Comparison of ENCODE assay signal across 8 cellular contexts in genomic region chr2:29129586-29130281, GRCh38. TPM values are rescaled to one million over a fixed set of nuclear protein-coding genes. Genes with fewer than 3 reads are reported as not detected.
DNase-seq lines count a peak whose midpoint lies in the region; ATAC-seq and TF ChIP-seq lines count a peak whose summit lies in the region.

No MANE protein-coding gene starts in this region.

- H3K36me3 Mint-ChIP-seq in activated T-cell treated with anti-CD3 and anti-CD28 coated beads, Interleukin-2, amount 50 U/mL, for 4 hours (ENCODE audit: insufficient read depth): peaks cover 39% of the 10 kb centered on the region

- no peak for TF ChIP-seq EP300 in upper lobe of left lung (IDR thresholded peaks at IDR 0.05)

- H3K4me3 Mint-ChIP-seq in activated T-cell treated with anti-CD3 and anti-CD28 coated beads, Interleukin-2, amount 50 U/mL, for 4 hours: peak overlapping the region; percentile 60

- no peaks in the 10 kb centered on the region for H3K9me2 ChIP-seq in SU-DHL-6 (replicated peaks; ENCODE audit: insufficient read depth, low read length)

- peaks cover 2% of the 10 kb centered on the region for H3K9me3 Mint-ChIP-seq in activated T-cell treated with anti-CD3 and anti-CD28 coated beads, Interleukin-2, amount 50 U/mL, for 4 hours

- H3F3A ChIP-seq in SU-DHL-6 (ENCODE audit: insufficient read depth): no peaks in the 10 kb centered on the region

- peak in 1 of 2 donors; percentile 39 for ATAC-seq in activated T-cell treated with anti-CD3 and anti-CD28 coated beads, Interleukin-2, amount 50 U/mL, for 4 hours
- ATAC-seq in heart left ventricle (peak in 2 of 4 donors; percentile 16 to 22), upper lobe of left lung (ENCODE audit: low FRiP score in 2 of 2) (no peak), HG03469 (IDR thresholded peaks at IDR 0.05; ENCODE audit: unreplicated experiment) (no peak), HG02763 (IDR thresholded peaks at IDR 0.05; ENCODE audit: unreplicated experiment) (no peak)

- no peak overlapping the region for H3K9ac ChIP-seq in SU-DHL-6 (ENCODE audit: low read length)

- DNase-seq in activated T-cell treated with anti-CD3 and anti-CD28 coated beads, Interleukin-2, amount 50 U/mL, for 4 hours: no peak
- DNase-seq in activated T-cell treated with anti-CD3 and anti-CD28 coated beads for 4 hours (no peak), heart left ventricle (no peak), upper lobe of left lung (no peak), NCI-H2081 treated with DMSO at 0.1 percent for 48 hours (lab: John Stamatoyannopoulos, UW) (no peak)

- TF ChIP-seq POLR2A in heart left ventricle (IDR thresholded peaks at IDR 0.05) (no peak), upper lobe of left lung (IDR thresholded peaks at IDR 0.05) (no peak)

- H3K4me3 ChIP-seq in SU-DHL-6 (ENCODE audit: insufficient read depth, low read length, poor library complexity, severe bottlenecking) (no peak overlapping the region), heart left ventricle (no peak overlapping the region), upper lobe of left lung (no peak overlapping the region)

- H3K27ac ChIP-seq in SU-DHL-6 (ENCODE audit: low read depth, low read length) (no peak overlapping the region), heart left ventricle (peak overlapping the region in 9 of 12 donors; percentile 0 to 53 (median 33)), upper lobe of left lung (peak overlapping the region in 3 of 4 donors; percentile 8 to 48 (median 16))

- H4K20me1 ChIP-seq in SU-DHL-6 (ENCODE audit: low read depth, low read length): no peaks in the 10 kb centered on the region

- 62 to 83% (median 72%) methylated on average over 2 of the region's 2 CpGs for WGBS in heart left ventricle, 4 donors
- WGBS in upper lobe of left lung, 2 donors: 52 to 89% methylated on average over 2 of the region's 2 CpGs

- no peaks in the 10 kb centered on the region for H3K27me3 Mint-ChIP-seq in activated T-cell treated with anti-CD3 and anti-CD28 coated beads, Interleukin-2, amount 50 U/mL, for 4 hours (ENCODE audit: low read depth)

- H3K4me1 Mint-ChIP-seq in activated T-cell treated with anti-CD3 and anti-CD28 coated beads, Interleukin-2, amount 50 U/mL, for 4 hours (ENCODE audit: low read depth): peaks cover 37% of the 10 kb centered on the region

- H3K79me2 ChIP-seq in SU-DHL-6 (ENCODE audit: insufficient read depth, low read length): no peaks in the 10 kb centered on the region

- peak overlapping the region; percentile 37 for H3K4me2 ChIP-seq in SU-DHL-6 (ENCODE audit: low read depth, low read length, poor library complexity, severe bottlenecking)

- H3K4me1 ChIP-seq in heart left ventricle: peaks cover 0 to 24% (median 15%) of the 10 kb centered on the region in 12 donors
- H3K4me1 ChIP-seq in upper lobe of left lung: peaks cover 7 to 16% (median 14%) of the 10 kb centered on the region in 4 donors

- H3K27me3 ChIP-seq in SU-DHL-6 (ENCODE audit: low read length) (no peaks in the 10 kb centered on the region), heart left ventricle (no peaks in the 10 kb centered on the region), upper lobe of left lung (no peaks in the 10 kb centered on the region)

- peak overlapping the region; percentile 44 for H2AFZ ChIP-seq in SU-DHL-6 (ENCODE audit: low read depth, low read length, severe bottlenecking)

- intact Hi-C loops in heart left ventricle (cut with DNase I): loop anchor here in 1 of 10 donors (5.0 kb wide), 1 partner anchor 157 kb away; no protein-coding TSS in a partner anchor

- TF ChIP-seq CTCF in SU-DHL-6 (IDR thresholded peaks at IDR 0.05; ENCODE audit: insufficient read depth, low read length, poor library complexity, severe bottlenecking): no peak
- TF ChIP-seq CTCF in heart left ventricle (IDR thresholded peaks at IDR 0.05): no peak
- no peak for TF ChIP-seq CTCF in upper lobe of left lung (IDR thresholded peaks at IDR 0.05)

- H3K9me3 ChIP-seq in SU-DHL-6 (ENCODE audit: insufficient read depth, low read length) (no peaks in the 10 kb centered on the region), heart left ventricle (peaks cover 0 to 5% (median 0%) of the 10 kb centered on the region in 12 donors), upper lobe of left lung (no peaks in the 10 kb centered on the region)

- H3K36me3 ChIP-seq in SU-DHL-6 (ENCODE audit: low read length) (no peaks in the 10 kb centered on the region; the same call in 1 of the 2 replicates), heart left ventricle (peaks cover 0 to 43% (median 36%) of the 10 kb centered on the region in 9 donors), upper lobe of left lung (peaks cover 0 to 5% (median 2%) of the 10 kb centered on the region in 4 donors)

RNA-seq across cellular contexts. Expression of gene CLIP4, which starts 14.5 kb away (rescaled TPM):
- total RNA-seq in activated T-cell treated with anti-CD3 and anti-CD28 coated beads, Interleukin-2, amount 50 U/mL, for 4 hours: 10 to 100 TPM; 11.7 to 14.5 (median 12.1) TPM
- total RNA-seq in heart left ventricle: 10 to 100 TPM; 33.4 to 57.4 (median 43.2) TPM
- polyA plus RNA-seq in heart left ventricle: 10 to 100 TPM in 1 of 2 donors, 1 to 10 TPM in 1; 9.6 to 20.8 TPM
- total RNA-seq in upper lobe of left lung: 100 to 1,000 TPM in 1 of 6 donors, 10 to 100 TPM in 5; 46.0 to 104 (median 69.5) TPM

RNA-seq across cellular contexts. Expression of gene PCARE, which starts 55.4 kb away (rescaled TPM):
- total RNA-seq in activated T-cell treated with anti-CD3 and anti-CD28 coated beads, Interleukin-2, amount 50 U/mL, for 4 hours: not detected
- total RNA-seq in heart left ventricle: 1 to 10 TPM in 4 of 9 donors, under 1 TPM in 5; 0.61 to 2.4 (median 0.87) TPM
- 1 to 10 TPM in 1 of 2 donors, under 1 TPM in 1; 0.10 to 1.6 TPM for polyA plus RNA-seq in heart left ventricle
- under 1 TPM in 4 of 6 donors, not detected in 2; 0.15 to 0.71 (median 0.55) TPM for total RNA-seq in upper lobe of left lung
